ENCODE assay signal across 1 cellular context in the genomic region with DNA sequence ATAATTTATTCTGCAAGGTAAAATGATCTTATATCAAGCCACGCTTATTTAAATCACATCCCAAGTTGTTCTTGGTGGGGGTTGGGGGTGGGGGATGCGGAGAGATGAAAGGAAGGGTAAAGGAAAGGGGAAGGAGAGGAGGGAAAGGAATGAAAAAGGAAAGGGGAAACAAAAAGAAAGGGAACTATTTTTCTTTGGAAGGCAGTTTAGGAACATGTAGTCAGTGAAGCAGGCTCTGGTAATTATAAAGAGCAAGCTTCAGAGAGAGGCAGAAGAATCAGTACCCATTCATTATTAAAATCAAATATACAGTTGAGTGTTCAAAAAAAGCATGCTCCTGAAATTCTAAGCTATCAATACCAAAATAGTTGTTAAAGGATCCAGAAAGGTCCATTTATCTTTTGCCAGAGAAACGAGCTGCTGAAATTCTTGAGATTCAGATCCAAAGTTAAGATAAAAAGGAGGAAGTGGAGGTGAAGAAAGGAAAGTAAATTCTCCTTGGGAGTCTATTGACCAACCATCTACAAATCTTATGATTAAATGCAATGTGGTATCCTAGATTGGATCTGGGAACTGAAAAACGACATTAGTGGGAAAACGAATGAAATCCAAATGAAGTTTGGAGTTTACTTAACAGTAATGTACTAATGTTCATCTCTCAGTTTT.
TF ChIP-seq lines count a peak whose summit lies in the region.

No MANE protein-coding gene starts in this region.

TF ChIP-seq in H1, 55 proteins besides CTCF, POLR2A, EP300 and RAD21 (continued from another document):
- TF ChIP-seq YY1 (IDR thresholded peaks at IDR 0.05; ENCODE audit: low read depth, low read length) (no peak), HDAC6 (IDR thresholded peaks at IDR 0.05; ENCODE audit: low read depth, low read length) (no peak), ASH2L (IDR thresholded peaks at IDR 0.05; ENCODE audit: low read length) (no peak), CREB1 (IDR thresholded peaks at IDR 0.05) (no peak), GTF2F1 (IDR thresholded peaks at IDR 0.05; ENCODE audit: borderline replicate concordance, low read depth, low read length) (no peak), POU5F1 (IDR thresholded peaks at IDR 0.05; ENCODE audit: low read depth, low read length) (no peak), GABPA (IDR thresholded peaks at IDR 0.05; ENCODE audit: borderline replicate concordance, insufficient read depth, low read length) (no peak), PHF8 (conservative IDR thresholded peaks at IDR 0.05; ENCODE audit: low read depth, low read length) (no peak), SRF (IDR thresholded peaks at IDR 0.05; ENCODE audit: low read depth, low read length) (no peak), RBBP5 (IDR thresholded peaks at IDR 0.05; ENCODE audit: borderline replicate concordance, low read depth, low read length) (no peak), SIX5 (IDR thresholded peaks at IDR 0.05; ENCODE audit: low read depth, low read length) (no peak), MAFK (IDR thresholded peaks at IDR 0.05; ENCODE audit: low read depth, low read length) (no peak), TAF1 (IDR thresholded peaks at IDR 0.05; ENCODE audit: low read depth, low read length) (no peak), ATF3 (IDR thresholded peaks at IDR 0.05; ENCODE audit: insufficient read depth, low read depth, low read length) (no peak)
- TF ChIP-seq, protein P1, sequence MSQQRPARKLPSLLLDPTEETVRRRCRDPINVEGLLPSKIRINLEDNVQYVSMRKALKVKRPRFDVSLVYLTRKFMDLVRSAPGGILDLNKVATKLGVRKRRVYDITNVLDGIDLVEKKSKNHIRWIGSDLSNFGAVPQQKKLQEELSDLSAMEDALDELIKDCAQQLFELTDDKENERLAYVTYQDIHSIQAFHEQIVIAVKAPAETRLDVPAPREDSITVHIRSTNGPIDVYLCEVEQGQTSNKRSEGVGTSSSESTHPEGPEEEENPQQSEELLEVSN (IDR thresholded peaks at IDR 0.05), result no peak
